In genomic region chr6:139003751-139004150, GRCh38 we compare ENCODE assay signal across 1 cellular context.
TF ChIP-seq lines count a peak whose summit lies in the region.

No MANE protein-coding gene starts in this region.

TF ChIP-seq in GM12878, 131 proteins besides CTCF, POLR2A, EP300 and RAD21 (continued from another document):
- TF ChIP-seq CUX1 (IDR thresholded peaks at IDR 0.05; ENCODE audit: insufficient replicate concordance, low read depth, low read length), result no peak
- TF ChIP-seq RCOR1 (conservative IDR thresholded peaks at IDR 0.05; ENCODE audit: low read depth, low read length), result no peak
